ENCODE assay signal across 2 cellular contexts in genomic region chr7:116347151-116347832, GRCh38.
TF ChIP-seq lines count a peak whose summit lies in the region.

No MANE protein-coding gene starts in this region.

TF ChIP-seq in IMR-90, 13 proteins besides CTCF, POLR2A, EP300 and RAD21 (continued from another document):
- TF ChIP-seq USF2 (IDR thresholded peaks at IDR 0.05; ENCODE audit: low read depth, low read length): no peak
- no peak for TF ChIP-seq ELK1 (IDR thresholded peaks at IDR 0.05; ENCODE audit: borderline replicate concordance, low read depth, low read length)
- TF ChIP-seq CHD1 (IDR thresholded peaks at IDR 0.05; ENCODE audit: low read depth, low read length): no peak
- no peak for TF ChIP-seq RFX5 (IDR thresholded peaks at IDR 0.05; ENCODE audit: low read depth, low read length)
- TF ChIP-seq MAFK (IDR thresholded peaks at IDR 0.05; ENCODE audit: low read depth, low read length): no peak
- no peak for TF ChIP-seq CEBPB (IDR thresholded peaks at IDR 0.05; ENCODE audit: low read depth, low read length)
- TF ChIP-seq BHLHE40 (IDR thresholded peaks at IDR 0.05; ENCODE audit: low read depth, low read length): no peak
- no peak for TF ChIP-seq MAZ (IDR thresholded peaks at IDR 0.05; ENCODE audit: borderline replicate concordance, low read depth, low read length)
- no peak for TF ChIP-seq MXI1 (IDR thresholded peaks at IDR 0.05; ENCODE audit: borderline replicate concordance, low read depth, low read length)

TF ChIP-seq in K562, 482 proteins besides CTCF, POLR2A, EP300 and RAD21 (continued from another document):
- TF ChIP-seq ZNF512 (tag; IDR thresholded peaks at IDR 0.05): peak; percentile 29; the same call in 1 of the 2 replicates
